Comparison of ENCODE assay signal across 27 cellular contexts in genomic region chr14:93146119-93146518, GRCh38. TPM values are rescaled to one million over a fixed set of nuclear protein-coding genes. Genes with fewer than 3 reads are reported as not detected.
DNase-seq lines count a peak whose midpoint lies in the region; ATAC-seq, FAIRE-seq and TF ChIP-seq lines count a peak whose summit lies in the region.
"Had no signal": no experiment of that assay in that cellular context is flagged by ENCODE, and none has a peak within 500 bp of the region (broad histone marks: within the 10 kb centered on the region; RNA-seq: fewer than 3 reads in every experiment).

No MANE protein-coding gene starts in this region.

- intact Hi-C loops in natural killer cell (cut with micrococcal nuclease) = no loop called here
- intact Hi-C loops in ovary (cut with DNase I) = no loop called here

- peak overlapping the region; percentile 44 for H3K4me3 Mint-ChIP-seq in natural killer cell treated with Interleukin-12 subunit alpha and Interleukin-12 subunit beta and Interleukin-15 and Interleukin-18, amount 100 ng/mL, for 72 hours
- no peak overlapping the region for H3K4me3 Mint-ChIP-seq in natural killer cell
- H3K4me3 Mint-ChIP-seq in stimulated activated effector memory CD8-positive, alpha-beta T cell treated with anti-CD3 and anti-CD28 coated beads, Interleukin-12 subunit alpha, Interleukin-12 subunit beta, amount 100 ng/mL, for 72 hours = peak overlapping the region; percentile 54
- H3K4me3 Mint-ChIP-seq: activated naive CD8-positive, alpha-beta T cell; activated T-helper 1 cell treated with anti-CD3 and anti-CD28 coated beads, Interleukin-12 subunit alpha, Interleukin-12 subunit beta, Interleukin-2, Interleukin-4 antibody, amounts not matched to agents 30 ng/mL and 10 ng/mL and 1 ng/mL, durations not matched to agents 14 hours and 24 hours and 36 hours had no signal

- TF ChIP-seq POLR2A in ovary (IDR thresholded peaks at IDR 0.05) = no peak

- no peak overlapping the region for H3K4me3 ChIP-seq in ovary
- H3K4me3 ChIP-seq: BLaER1 treated with 17β-estradiol and CSF1 and Interleukin-3, amounts not matched to agents 10 nM and 100 nM; lower lobe of right lung; stomach; tibial nerve had no signal

- peaks cover 0 to 4% of the 10 kb centered on the region in 2 donors for H3K27me3 Mint-ChIP-seq in natural killer cell treated with Interleukin-12 subunit alpha and Interleukin-12 subunit beta and Interleukin-15 and Interleukin-18, amount 100 ng/mL, for 72 hours
- H3K27me3 Mint-ChIP-seq in natural killer cell (ENCODE audit: low read depth in 2 of 2) = no peaks in the 10 kb centered on the region

- no peak for TF ChIP-seq EP300 in ovary (IDR thresholded peaks at IDR 0.05)

- TF ChIP-seq CTCF in natural killer cell (IDR thresholded peaks at IDR 0.05) = no peak
- no peak for TF ChIP-seq CTCF in ovary (IDR thresholded peaks at IDR 0.05)

- H3K27ac ChIP-seq in ovary = no peak overlapping the region
- H3K27ac ChIP-seq: BLaER1 treated with 17β-estradiol and CSF1 and Interleukin-3, amounts not matched to agents 10 nM and 100 nM; lower lobe of right lung; parathyroid adenoma; stomach; tibial nerve had no signal

- no peaks in the 10 kb centered on the region for H3K9me3 ChIP-seq in ovary
- H3K9me3 ChIP-seq: BLaER1 treated with 17β-estradiol and CSF1 and Interleukin-3, amounts not matched to agents 10 nM and 100 nM; lower lobe of right lung; stomach; tibial nerve had no signal

- no peak for DNase-seq in natural killer cell treated with Interleukin-12 subunit alpha and Interleukin-12 subunit beta and Interleukin-15 and Interleukin-18, amount 100 ng/mL, for 72 hours (ENCODE audit: low spot score)
- no peak for DNase-seq in natural killer cell
- DNase-seq in GM19239 (ENCODE audit: insufficient read length, low spot score) = no peak
- peak in 1 of 2 donors; percentile 79 for DNase-seq in stimulated activated effector memory CD8-positive, alpha-beta T cell treated with anti-CD3 and anti-CD28 coated beads, Interleukin-12 subunit alpha, Interleukin-12 subunit beta, amount 100 ng/mL, for 72 hours (ENCODE audit: low spot score in 2 of 2)
- DNase-seq in ovary = no peak
- DNase-seq in activated gamma-delta T cell treated with Interleukin-2 at 50 U/mL for 16 hours = no peak
- DNase-seq in NCI-H524 (lab: John Stamatoyannopoulos, UW) = no peak
- DNase-seq: central memory CD4-positive, alpha-beta T cell; DND-41; kidney glomerular epithelial cell; lower lobe of right lung; NCI-H2081; NCI-H446; PC-3; right cardiac atrium; stimulated activated CD4-positive, alpha-beta T cell treated with anti-CD3 and anti-CD28 coated beads, Interleukin-4, amount 100 ng/mL, for 4 hours; stomach; T-helper 9 cell had no signal

- H3K36me3 Mint-ChIP-seq in natural killer cell treated with Interleukin-12 subunit alpha and Interleukin-12 subunit beta and Interleukin-15 and Interleukin-18, amount 100 ng/mL, for 72 hours = no peaks in the 10 kb centered on the region
- H3K36me3 Mint-ChIP-seq in natural killer cell = no peaks in the 10 kb centered on the region
- peaks cover 4% of the 10 kb centered on the region for H3K36me3 Mint-ChIP-seq in stimulated activated effector memory CD8-positive, alpha-beta T cell treated with anti-CD3 and anti-CD28 coated beads, Interleukin-12 subunit alpha, Interleukin-12 subunit beta, amount 100 ng/mL, for 72 hours
- H3K36me3 Mint-ChIP-seq: activated naive CD8-positive, alpha-beta T cell had no signal

- FAIRE-seq in GM19239 (lab: Jason Lieb, UNC) = peak; percentile 33
- FAIRE-seq: astrocyte, endothelial cell of umbilical vein had no signal

- no peaks in the 10 kb centered on the region for H3K27me3 ChIP-seq in ovary
- H3K27me3 ChIP-seq: BLaER1 treated with 17β-estradiol and CSF1 and Interleukin-3, amounts not matched to agents 10 nM and 100 nM; stomach; tibial nerve had no signal

- H3K36me3 ChIP-seq in ovary = no peaks in the 10 kb centered on the region
- H3K36me3 ChIP-seq: BLaER1 treated with 17β-estradiol and CSF1 and Interleukin-3, amounts not matched to agents 10 nM and 100 nM; lower lobe of right lung; stomach; tibial nerve had no signal

- peaks cover 3 to 16% of the 10 kb centered on the region in 2 donors for H3K4me1 Mint-ChIP-seq in natural killer cell treated with Interleukin-12 subunit alpha and Interleukin-12 subunit beta and Interleukin-15 and Interleukin-18, amount 100 ng/mL, for 72 hours (ENCODE audit: low read depth in 2 of 2)
- H3K4me1 Mint-ChIP-seq in natural killer cell = peaks cover 0 to 6% of the 10 kb centered on the region in 2 donors
- H3K4me1 Mint-ChIP-seq in stimulated activated effector memory CD8-positive, alpha-beta T cell treated with anti-CD3 and anti-CD28 coated beads, Interleukin-12 subunit alpha, Interleukin-12 subunit beta, amount 100 ng/mL, for 72 hours = peaks cover 30% of the 10 kb centered on the region

- peaks cover 5% of the 10 kb centered on the region for H3K4me1 ChIP-seq in ovary (ENCODE audit: insufficient read depth)
- H3K4me1 ChIP-seq: parathyroid adenoma, tibial nerve had no signal

- no peaks in the 10 kb centered on the region for H3K9me3 Mint-ChIP-seq in natural killer cell treated with Interleukin-12 subunit alpha and Interleukin-12 subunit beta and Interleukin-15 and Interleukin-18, amount 100 ng/mL, for 72 hours
- H3K9me3 Mint-ChIP-seq in natural killer cell = no peaks in the 10 kb centered on the region
- no peaks in the 10 kb centered on the region for H3K9me3 Mint-ChIP-seq in stimulated activated effector memory CD8-positive, alpha-beta T cell treated with anti-CD3 and anti-CD28 coated beads, Interleukin-12 subunit alpha, Interleukin-12 subunit beta, amount 100 ng/mL, for 72 hours
- H3K9me3 Mint-ChIP-seq: activated T-helper 1 cell treated with anti-CD3 and anti-CD28 coated beads, Interleukin-12 subunit alpha, Interleukin-12 subunit beta, Interleukin-2, Interleukin-4 antibody, amounts not matched to agents 30 ng/mL and 10 ng/mL and 1 ng/mL, durations not matched to agents 14 hours and 24 hours and 36 hours had no signal

- WGBS in ovary, 3 donors = 77 to 82% (median 78%) methylated on average over 9 of the region's 9 CpGs

- peak in 1 of 2 donors; percentile 82 for ATAC-seq in natural killer cell treated with Interleukin-12 subunit alpha and Interleukin-12 subunit beta and Interleukin-15 and Interleukin-18, amount 100 ng/mL, for 72 hours
- ATAC-seq in natural killer cell (no peak), HG03565 (IDR thresholded peaks at IDR 0.05; ENCODE audit: unreplicated experiment) (peak; percentile 77)
- peak; percentile 97 for ATAC-seq in stimulated activated effector memory CD8-positive, alpha-beta T cell treated with anti-CD3 and anti-CD28 coated beads, Interleukin-12 subunit alpha, Interleukin-12 subunit beta, amount 100 ng/mL, for 72 hours
- ATAC-seq: HCT116, lower lobe of right lung, PC-3, right cardiac atrium had no signal

- H3K27ac Mint-ChIP-seq in natural killer cell treated with Interleukin-12 subunit alpha and Interleukin-12 subunit beta and Interleukin-15 and Interleukin-18, amount 100 ng/mL, for 72 hours = peak overlapping the region in 1 of 2 donors; percentile 78
- H3K27ac Mint-ChIP-seq in natural killer cell = no peak overlapping the region
- H3K27ac Mint-ChIP-seq in stimulated activated effector memory CD8-positive, alpha-beta T cell treated with anti-CD3 and anti-CD28 coated beads, Interleukin-12 subunit alpha, Interleukin-12 subunit beta, amount 100 ng/mL, for 72 hours = peak overlapping the region; percentile 93
- H3K27ac Mint-ChIP-seq: activated naive CD8-positive, alpha-beta T cell; activated T-helper 1 cell treated with anti-CD3 and anti-CD28 coated beads, Interleukin-12 subunit alpha, Interleukin-12 subunit beta, Interleukin-2, Interleukin-4 antibody, amounts not matched to agents 30 ng/mL and 10 ng/mL and 1 ng/mL, durations not matched to agents 14 hours and 24 hours and 36 hours had no signal

RNA-seq across cellular contexts. Expression of gene ITPK1, which starts 30.4 kb away (rescaled TPM):
- total RNA-seq in natural killer cell treated with Interleukin-12 subunit alpha and Interleukin-12 subunit beta and Interleukin-15 and Interleukin-18, amount 100 ng/mL, for 72 hours = 10 to 100 TPM; 57.9 to 92.1 TPM
- total RNA-seq in natural killer cell (10 to 100 TPM; 73.2 to 74.8 (median 74.4) TPM), ovary (10 to 100 TPM; 23.6 to 57.8 (median 49.3) TPM)
- 10 to 100 TPM; 32.2 to 40.9 TPM for polyA plus RNA-seq in ovary

RNA-seq across cellular contexts. Expression of gene MOAP1, which starts 38.6 kb away (rescaled TPM):
- total RNA-seq in natural killer cell treated with Interleukin-12 subunit alpha and Interleukin-12 subunit beta and Interleukin-15 and Interleukin-18, amount 100 ng/mL, for 72 hours = 10 to 100 TPM; 18.3 to 30.2 TPM
- 100 to 1,000 TPM in 1 of 3 donors, 10 to 100 TPM in 2; 89.5 to 106 (median 91.4) TPM for total RNA-seq in natural killer cell
- total RNA-seq in ovary = 10 to 100 TPM; 20.5 to 31.6 (median 24.1) TPM
- polyA plus RNA-seq in ovary = 10 to 100 TPM; 30.0 to 41.4 TPM

RNA-seq across cellular contexts. Expression of gene LYSET, which starts 39.0 kb away (rescaled TPM):
- total RNA-seq in natural killer cell treated with Interleukin-12 subunit alpha and Interleukin-12 subunit beta and Interleukin-15 and Interleukin-18, amount 100 ng/mL, for 72 hours = 10 to 100 TPM in 1 of 2 donors, 1 to 10 TPM in 1; 8.6 to 11.5 TPM
- 10 to 100 TPM in 1 of 3 donors, 1 to 10 TPM in 2; 6.1 to 13.1 (median 9.0) TPM for total RNA-seq in natural killer cell
- 10 to 100 TPM in 6 of 7 donors, 1 to 10 TPM in 1; 8.0 to 22.2 (median 16.3) TPM for total RNA-seq in ovary
- 10 to 100 TPM; 17.6 to 18.4 TPM for polyA plus RNA-seq in ovary

Comparison
In these comparisons a context has a peak if more than half of its experiments do, and no peak if none do; other contexts are left out.
1. ATAC-seq: peak in HG03565 (single experiment) and stimulated activated effector memory CD8-positive, alpha-beta T cell treated with anti-CD3 and anti-CD28 coated beads, Interleukin-12 subunit alpha, Interleukin-12 subunit beta, amount 100 ng/mL, for 72 hours (single experiment); none in natural killer cell (0 of 3).